8 cellular contexts compared by ENCODE assay signal in genomic region chr6:158561247-158561884, GRCh38. TPM values are rescaled to one million over a fixed set of nuclear protein-coding genes. Genes with fewer than 3 reads are reported as not detected.
A peak's percentile ranks its signal among the peaks of the same experiment; 100 is the strongest.
DNase-seq lines count a peak whose midpoint lies in the region; ATAC-seq and TF ChIP-seq lines count a peak whose summit lies in the region.

No MANE protein-coding gene starts in this region.

- 55 to 67% (median 60%) methylated on average over 14 of the region's 14 CpGs for WGBS in ovary, 3 donors

- TF ChIP-seq POLR2A in ovary (IDR thresholded peaks at IDR 0.05) = no peak

- H3K9me3 ChIP-seq in CD8-positive, alpha-beta memory T cell (ENCODE audit: low read length) = no peaks in the 10 kb centered on the region
- H3K9me3 ChIP-seq in PC-3 (ENCODE audit: low read length) (no peaks in the 10 kb centered on the region), ovary (no peaks in the 10 kb centered on the region), mucosa of descending colon (no peaks in the 10 kb centered on the region)

- H3K9ac ChIP-seq in PC-3 (ENCODE audit: low read length) = peak overlapping the region; percentile 88

- H3K4me3 Mint-ChIP-seq in CD8-positive, alpha-beta memory T cell = peak overlapping the region; percentile 93 to 97 (median 96)

- CTCF ChIA-PET in CD8-positive, alpha-beta memory T cell (lab: Charles Lee) = no interaction called here
- CTCF ChIA-PET in PC-3 (lab: Charles Lee) = no interaction called here

- H3K4me3 ChIP-seq in CD8-positive, alpha-beta memory T cell (ENCODE audit: low read length) = peak overlapping the region; percentile 73
- peak overlapping the region; percentile 89 for H3K4me3 ChIP-seq in PC-3 (ENCODE audit: low read length)
- H3K4me3 ChIP-seq in epithelial cell of esophagus (ENCODE audit: low read length) = peak overlapping the region; percentile 70
- H3K4me3 ChIP-seq in ovary = peak overlapping the region; percentile 72
- H3K4me3 ChIP-seq in mucosa of descending colon = no peak overlapping the region

- peak overlapping the region; percentile 79 for H3K27ac ChIP-seq in CD8-positive, alpha-beta memory T cell (ENCODE audit: low read depth, low read length)
- H3K27ac ChIP-seq in PC-3 (ENCODE audit: low read length) (no peak overlapping the region), ovary (no peak overlapping the region)

- peaks cover 14% of the 10 kb centered on the region; the same call in 1 of the 2 replicates for H4K20me1 ChIP-seq in PC-3 (ENCODE audit: low read length)

- ATAC-seq in PC-3 = no peak
- no peak for ATAC-seq in mucosa of descending colon
- no peak for ATAC-seq in left lobe of liver

- H3K27me3 ChIP-seq in CD8-positive, alpha-beta memory T cell (ENCODE audit: insufficient read depth, low read length, poor library complexity, severe bottlenecking) = no peaks in the 10 kb centered on the region
- H3K27me3 ChIP-seq in PC-3 (ENCODE audit: low read length) (no peaks in the 10 kb centered on the region), ovary (no peaks in the 10 kb centered on the region)

- H3K4me1 ChIP-seq in CD8-positive, alpha-beta memory T cell (ENCODE audit: insufficient read depth, low read length) = peaks cover 57% of the 10 kb centered on the region
- H3K4me1 ChIP-seq in PC-3 (ENCODE audit: insufficient read depth, low read length) (peaks cover 33% of the 10 kb centered on the region), ovary (ENCODE audit: insufficient read depth) (peaks cover 4% of the 10 kb centered on the region), mucosa of descending colon (ENCODE audit: low read depth) (peaks cover 13% of the 10 kb centered on the region)

- peak overlapping the region; percentile 75; the same call in 1 of the 2 replicates for H2AFZ ChIP-seq in PC-3 (ENCODE audit: low read length)

- peak overlapping the region; percentile 87 for H3K4me2 ChIP-seq in PC-3 (ENCODE audit: low read length)

- peaks cover 63% of the 10 kb centered on the region for H3K79me2 ChIP-seq in PC-3 (ENCODE audit: low read length)

- POLR2A ChIA-PET in CD8-positive, alpha-beta memory T cell (lab: Charles Lee) = no interaction called here
- POLR2A ChIA-PET in PC-3 (lab: Charles Lee; ENCODE audit: unreplicated experiment) = no interaction called here

- in situ Hi-C loops in GM13977 (cut with MboI; ENCODE audit: low pct_unique_long_range_greater_than_20kb, low sequenced_read_pairs, unreplicated experiment) = no loop called here

- peaks cover 0 to 4% of the 10 kb centered on the region in 2 donors for H3K27me3 Mint-ChIP-seq in CD8-positive, alpha-beta memory T cell

- intact Hi-C loops in PC-3 (cut with micrococcal nuclease) (no loop called here), ovary (cut with DNase I) (no loop called here), mucosa of descending colon (cut with DNase I, micrococcal nuclease) (no loop called here)

- TF ChIP-seq CTCF in PC-3 (conservative IDR thresholded peaks at IDR 0.05; ENCODE audit: low read depth, low read length) (no peak), epithelial cell of esophagus (IDR thresholded peaks at IDR 0.05; ENCODE audit: insufficient read depth, low read depth, low read length, missing control alignments) (no peak), ovary (IDR thresholded peaks at IDR 0.05) (no peak), mucosa of descending colon (IDR thresholded peaks at IDR 0.05) (no peak), GM13977 (IDR thresholded peaks at IDR 0.05; ENCODE audit: extremely low read depth, insufficient read depth, missing control alignments) (no peak)

- peaks cover 54 to 60% (median 54%) of the 10 kb centered on the region in 3 donors for H3K4me1 Mint-ChIP-seq in CD8-positive, alpha-beta memory T cell

- no peaks in the 10 kb centered on the region for H3F3A ChIP-seq in PC-3 (ENCODE audit: low read length, unreplicated experiment)

- peak overlapping the region; percentile 90 to 99 (median 97) for H3K27ac Mint-ChIP-seq in CD8-positive, alpha-beta memory T cell

- peaks cover 0 to 8% (median 0%) of the 10 kb centered on the region in 3 donors for H3K36me3 Mint-ChIP-seq in CD8-positive, alpha-beta memory T cell

- no peaks in the 10 kb centered on the region for H3K36me3 ChIP-seq in CD8-positive, alpha-beta memory T cell (ENCODE audit: insufficient read depth, low read length)
- H3K36me3 ChIP-seq in PC-3 (ENCODE audit: low read depth, low read length) = no peaks in the 10 kb centered on the region
- no peaks in the 10 kb centered on the region for H3K36me3 ChIP-seq in ovary
- no peaks in the 10 kb centered on the region for H3K36me3 ChIP-seq in mucosa of descending colon (ENCODE audit: low read depth)

- no peaks in the 10 kb centered on the region for H3K9me3 Mint-ChIP-seq in CD8-positive, alpha-beta memory T cell

- TSS peak; percentile 48 for BruUV-seq in PC-3 (replicated peaks; lab: Mats Ljungman, UMichigan)

- DNase-seq in CD8-positive, alpha-beta memory T cell = no peak
- no peak for DNase-seq in PC-3
- no peak for DNase-seq in epithelial cell of esophagus (ENCODE audit: low read depth)
- DNase-seq in ovary = no peak
- no peak for DNase-seq in hypothalamus (lab: John Stamatoyannopoulos, UW)
- DNase-seq in mucosa of descending colon = no peak
- no peak for DNase-seq in left lobe of liver (ENCODE audit: low spot score)
- no peak for DNase-seq in GM13977 (ENCODE audit: low spot score)

- no peak for TF ChIP-seq EP300 in ovary (IDR thresholded peaks at IDR 0.05)

- no peaks in the 10 kb centered on the region for H3K9me2 ChIP-seq in PC-3 (replicated peaks; ENCODE audit: low read length)

RNA-seq across cellular contexts. Expression of gene TMEM181, which starts 1.5 kb away (rescaled TPM):
- total RNA-seq in CD8-positive, alpha-beta memory T cell = 10 to 100 TPM; 16.0 to 16.6 TPM
- 11.2 TPM for polyA plus RNA-seq in CD8-positive, alpha-beta memory T cell
- 10.4 and 13.7 TPM in 2 replicates for total RNA-seq in PC-3 (2014; rRNA removed)
- 10 to 100 TPM in 6 of 7 donors, 1 to 10 TPM in 1; 7.9 to 18.1 (median 12.7) TPM for total RNA-seq in ovary
- 10 to 100 TPM in 1 of 2 donors, 1 to 10 TPM in 1; 7.3 to 21.9 TPM for polyA plus RNA-seq in ovary
- total RNA-seq in mucosa of descending colon = 10 to 100 TPM; 35.7 to 47.8 (median 39.4) TPM
- total RNA-seq in left lobe of liver = 12.0 TPM
